7 cellular contexts compared by ENCODE assay signal in the genomic region with DNA sequence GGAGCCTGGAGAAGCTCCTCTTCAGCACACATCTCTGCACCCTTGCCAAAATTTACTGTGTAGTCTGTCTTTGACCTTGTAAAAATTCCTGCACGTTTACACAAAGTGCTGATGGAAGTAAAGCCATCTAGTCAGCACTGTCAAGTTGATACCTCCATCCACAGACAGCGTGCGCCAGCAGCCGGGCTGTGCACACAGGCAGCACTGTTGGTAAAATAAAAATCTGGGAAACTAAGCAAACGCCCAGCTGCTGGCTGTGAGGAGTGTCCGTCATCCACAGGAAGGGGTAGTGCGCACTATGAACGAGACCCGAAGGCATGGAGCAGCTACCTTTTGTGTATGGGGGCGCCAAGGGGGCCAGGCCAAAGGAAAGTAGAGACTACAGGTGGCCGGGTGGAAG. TPM values are rescaled to one million over a fixed set of nuclear protein-coding genes. Genes with fewer than 3 reads are reported as not detected.
"Had no signal": no experiment of that assay in that cellular context is flagged by ENCODE, and none has a peak within 500 bp of the region (broad histone marks: within the 10 kb centered on the region; RNA-seq: fewer than 3 reads in every experiment).

No MANE protein-coding gene starts in this region.

- ATAC-seq: GM23338, K562 had no signal

- H3K4me1 Mint-ChIP-seq: GM23338 had no signal

- H3K4me3 Mint-ChIP-seq: GM23338, H9 had no signal

- H3K9me3 Mint-ChIP-seq: GM23338, H9 had no signal

- H3K4me3 ChIP-seq: GM23338, K562 had no signal

- DNase-seq: H9, HCEC 1CT, IMR-90 had no signal

- H3K27ac Mint-ChIP-seq: GM23338 had no signal

RNA-seq across cellular contexts. Expression of gene SIGLEC11, which starts 17.4 kb away (rescaled TPM):
- total RNA-seq: GM23338, H1, H9, HT-29, IMR-90, K562 had no signal
- polyA plus RNA-seq: GM23338, IMR-90, K562 had no signal
